ENCODE assay signal across 21 cellular contexts in genomic region chr1:163737261-163737660, GRCh38.
DNase-seq lines count a peak whose midpoint lies in the region; ATAC-seq, FAIRE-seq and TF ChIP-seq lines count a peak whose summit lies in the region.
"Had no signal": no experiment of that assay in that cellular context is flagged by ENCODE, and none has a peak within 500 bp of the region (broad histone marks: within the 10 kb centered on the region; RNA-seq: fewer than 3 reads in every experiment).

No MANE protein-coding gene starts in this region.

- FAIRE-seq in astrocyte (lab: Jason Lieb, UNC), result no peak
- FAIRE-seq: A549, GM12891, GM19239, HTR-8/SVneo, RCC 7860 had no signal

- H3K9me3 Mint-ChIP-seq in astrocyte (ENCODE audit: unreplicated experiment), result no peaks in the 10 kb centered on the region
- H3K9me3 Mint-ChIP-seq in activated naive CD4-positive, alpha-beta T cell treated with anti-CD3 and anti-CD28 coated beads, Interleukin-2, amount 50 U/mL, for 72 hours, result peaks cover 10 to 11% of the 10 kb centered on the region in 2 donors

- no peaks in the 10 kb centered on the region for H3K9me3 ChIP-seq in GM23248 (ENCODE audit: low read depth)
- no peaks in the 10 kb centered on the region for H3K9me3 ChIP-seq in astrocyte (ENCODE audit: insufficient read depth, low read depth, low read length)
- no peaks in the 10 kb centered on the region for H3K9me3 ChIP-seq in smooth muscle cell (replicated peaks; ENCODE audit: low read depth)
- H3K9me3 ChIP-seq: A549, BE2C, SJSA1 had no signal

- no peaks in the 10 kb centered on the region for H3K4me1 Mint-ChIP-seq in astrocyte (ENCODE audit: low read depth, unreplicated experiment)

- H3F3A ChIP-seq in GM23248 (ENCODE audit: insufficient read depth) (peaks cover 10% of the 10 kb centered on the region; the same call in 1 of the 2 replicates), smooth muscle cell (ENCODE audit: low read depth) (no peaks in the 10 kb centered on the region)

- H2BK15ac ChIP-seq in mesendoderm (replicated peaks; ENCODE audit: low read depth), result peak overlapping the region; percentile 7

- H4K20me1 ChIP-seq in GM23248 (ENCODE audit: insufficient read depth) (no peaks in the 10 kb centered on the region), astrocyte (ENCODE audit: insufficient read depth, low read length) (no peaks in the 10 kb centered on the region), smooth muscle cell (ENCODE audit: low read depth) (no peaks in the 10 kb centered on the region)

- H3K4me1 ChIP-seq in GM23248 (ENCODE audit: insufficient read depth) (peaks cover 23% of the 10 kb centered on the region), astrocyte (ENCODE audit: insufficient read depth, low read length) (no peaks in the 10 kb centered on the region), mesendoderm (ENCODE audit: control insufficient read depth, low read depth, low read length) (no peaks in the 10 kb centered on the region), smooth muscle cell (ENCODE audit: low read depth) (no peaks in the 10 kb centered on the region)
- H3K4me1 ChIP-seq: A549, BE2C, SJSA1 had no signal

- DNase-seq in GM23248 (no peak), astrocyte (ENCODE audit: low read depth) (peak; percentile 14), mesendoderm (peak; percentile 17), smooth muscle cell (lab: John Stamatoyannopoulos, UW; ENCODE audit: unreplicated experiment) (no peak), NOMO-1 treated with dmso at 0.1 percent for 144 hours (lab: John Stamatoyannopoulos, UW; ENCODE audit: unreplicated experiment) (no peak)
- no peak for DNase-seq in activated naive CD4-positive, alpha-beta T cell treated with anti-CD3 and anti-CD28 coated beads, Interleukin-2, amount 50 U/mL, for 72 hours (ENCODE audit: low spot score in 2 of 2)
- DNase-seq: BE2C, H7, KG1, NCI-H1105, NCI-H2081, NCI-H2171, NCI-H524 treated with DMSO at 0.1 percent for 48 hours, NCI-H82 had no signal

- TF ChIP-seq CTCF in astrocyte (IDR thresholded peaks at IDR 0.05; ENCODE audit: insufficient read depth, low read depth, low read length) (no peak), smooth muscle cell (IDR thresholded peaks at IDR 0.05; ENCODE audit: borderline replicate concordance, insufficient read depth, poor library complexity, severe bottlenecking) (no peak)

- H4K5ac ChIP-seq in mesendoderm (ENCODE audit: low read length), result peak overlapping the region; percentile 47

- no peak overlapping the region for H3K9ac ChIP-seq in GM23248
- no peak overlapping the region for H3K9ac ChIP-seq in astrocyte (ENCODE audit: low read length)
- H3K9ac ChIP-seq in mesendoderm (ENCODE audit: low read length), result no peak overlapping the region
- H3K9ac ChIP-seq in smooth muscle cell (ENCODE audit: low read depth), result no peak overlapping the region

- in situ Hi-C loops in GM23248 (cut with MboI), result no loop called here

- peak overlapping the region; percentile 28 for H3K18ac ChIP-seq in mesendoderm (ENCODE audit: low read length)

- H3K79me2 ChIP-seq in GM23248 (ENCODE audit: insufficient read depth), result no peaks in the 10 kb centered on the region
- no peaks in the 10 kb centered on the region for H3K79me2 ChIP-seq in astrocyte (ENCODE audit: insufficient read depth, low read length)
- no peaks in the 10 kb centered on the region for H3K79me2 ChIP-seq in mesendoderm (ENCODE audit: control insufficient read depth, insufficient read depth, low read length)
- H3K79me2 ChIP-seq in smooth muscle cell (ENCODE audit: low read depth), result no peaks in the 10 kb centered on the region

- H3K4me3 ChIP-seq in GM23248 (no peak overlapping the region), astrocyte (ENCODE audit: insufficient read depth, low read depth, low read length) (no peak overlapping the region), mesendoderm (ENCODE audit: low read length) (no peak overlapping the region), smooth muscle cell (no peak overlapping the region)
- H3K4me3 ChIP-seq: A549, SJSA1 had no signal

- WGBS in GM23248 (ENCODE audit: low coverage in 1 of 2, low lambda C conversion rate in 2 of 2, missing lambda C conversion rate in 2 of 2), 2 experiments, result 20 to 24% methylated on average over 2 of the region's 2 CpGs
- no CpG with 5 or more reads among the region's 2 CpGs for WGBS in mesendoderm (ENCODE audit: extremely low coverage, insufficient coverage, low lambda C conversion rate)
- 17% methylated on average over 2 of the region's 2 CpGs for WGBS in smooth muscle cell (ENCODE audit: low lambda C conversion rate)

- no peak overlapping the region for H3K4ac ChIP-seq in mesendoderm (ENCODE audit: low read depth, low read length)

- H2AFZ ChIP-seq in GM23248 (peak overlapping the region; percentile 64), astrocyte (ENCODE audit: low read depth, low read length) (no peak overlapping the region), smooth muscle cell (ENCODE audit: low read depth) (peak overlapping the region; percentile 21)

- no peak overlapping the region for H2AK5ac ChIP-seq in mesendoderm (ENCODE audit: low read length)

- H3K23ac ChIP-seq in mesendoderm (ENCODE audit: low read length), result no peak overlapping the region

- H3K36me3 Mint-ChIP-seq in astrocyte (ENCODE audit: low read depth, unreplicated experiment), result no peaks in the 10 kb centered on the region
- peaks cover 0 to 5% of the 10 kb centered on the region in 2 donors for H3K36me3 Mint-ChIP-seq in activated naive CD4-positive, alpha-beta T cell treated with anti-CD3 and anti-CD28 coated beads, Interleukin-2, amount 50 U/mL, for 72 hours

- H3K56ac ChIP-seq in mesendoderm (ENCODE audit: low read length), result peak overlapping the region; percentile 37

- H4K8ac ChIP-seq in mesendoderm (ENCODE audit: low read depth, low read length), result no peak overlapping the region

- no peak overlapping the region for H2BK120ac ChIP-seq in mesendoderm (ENCODE audit: low read depth, low read length)

- H3K9me2 ChIP-seq in GM23248 (ENCODE audit: insufficient read depth), result no peaks in the 10 kb centered on the region

- no peaks in the 10 kb centered on the region for H3K27me3 Mint-ChIP-seq in astrocyte (ENCODE audit: low read depth, unreplicated experiment)

- no peak overlapping the region for H3K4me3 Mint-ChIP-seq in astrocyte (ENCODE audit: unreplicated experiment)

- H3K27ac ChIP-seq in GM23248, result no peak overlapping the region; the same call in 1 of the 2 replicates
- H3K27ac ChIP-seq in astrocyte (ENCODE audit: low read depth, low read length), result no peak overlapping the region
- H3K27ac ChIP-seq in mesendoderm (ENCODE audit: low read depth, low read length), result no peak overlapping the region
- no peak overlapping the region for H3K27ac ChIP-seq in smooth muscle cell (ENCODE audit: low read depth)
- H3K27ac ChIP-seq: A549, SJSA1 had no signal

- H3K27me3 ChIP-seq in GM23248 (replicated peaks; ENCODE audit: insufficient read depth) (no peaks in the 10 kb centered on the region), astrocyte (ENCODE audit: insufficient read depth, low read length) (no peaks in the 10 kb centered on the region), mesendoderm (ENCODE audit: insufficient read depth, low read length, poor library complexity) (no peaks in the 10 kb centered on the region), smooth muscle cell (ENCODE audit: low read depth) (no peaks in the 10 kb centered on the region)
- H3K27me3 ChIP-seq: BE2C, SJSA1 had no signal

- H3K79me1 ChIP-seq in mesendoderm (ENCODE audit: low read length), result no peaks in the 10 kb centered on the region

- no peak for ATAC-seq in GM21619 (IDR thresholded peaks at IDR 0.05; ENCODE audit: unreplicated experiment)
- no peak for ATAC-seq in activated naive CD4-positive, alpha-beta T cell treated with anti-CD3 and anti-CD28 coated beads, Interleukin-2, amount 50 U/mL, for 72 hours
- ATAC-seq: A549 had no signal

- H3K27ac Mint-ChIP-seq in astrocyte (ENCODE audit: unreplicated experiment), result no peak overlapping the region
- H3K27ac Mint-ChIP-seq in activated naive CD4-positive, alpha-beta T cell treated with anti-CD3 and anti-CD28 coated beads, Interleukin-2, amount 50 U/mL, for 72 hours, result no peak overlapping the region

- H3K4me2 ChIP-seq in GM23248 (ENCODE audit: unreplicated experiment) (no peak overlapping the region), astrocyte (ENCODE audit: low read length) (no peak overlapping the region), mesendoderm (ENCODE audit: low read length) (no peak overlapping the region), smooth muscle cell (no peak overlapping the region)
- H3K4me2 ChIP-seq: A549 had no signal

- H3K36me3 ChIP-seq in GM23248 (ENCODE audit: low read depth) (no peaks in the 10 kb centered on the region), astrocyte (ENCODE audit: insufficient read depth, low read length) (no peaks in the 10 kb centered on the region), mesendoderm (ENCODE audit: control insufficient read depth, insufficient read depth, low read length) (no peaks in the 10 kb centered on the region), smooth muscle cell (ENCODE audit: low read depth) (no peaks in the 10 kb centered on the region)
- H3K36me3 ChIP-seq: BE2C, SJSA1 had no signal

- H2BK5ac ChIP-seq in mesendoderm (ENCODE audit: low read length), result no peak overlapping the region

Comparison
In these comparisons a context has a peak if more than half of its experiments do, and no peak if none do; other contexts are left out.
1. DNase-seq: peak in astrocyte (single experiment) and mesendoderm (single experiment); none in GM23248 (single experiment), smooth muscle cell (single experiment), NOMO-1 treated with dmso at 0.1 percent for 144 hours (single experiment) and activated naive CD4-positive, alpha-beta T cell treated with anti-CD3 and anti-CD28 coated beads, Interleukin-2, amount 50 U/mL, for 72 hours (0 of 2).